ENCODE assay signal across 8 cellular contexts in the genomic region with DNA sequence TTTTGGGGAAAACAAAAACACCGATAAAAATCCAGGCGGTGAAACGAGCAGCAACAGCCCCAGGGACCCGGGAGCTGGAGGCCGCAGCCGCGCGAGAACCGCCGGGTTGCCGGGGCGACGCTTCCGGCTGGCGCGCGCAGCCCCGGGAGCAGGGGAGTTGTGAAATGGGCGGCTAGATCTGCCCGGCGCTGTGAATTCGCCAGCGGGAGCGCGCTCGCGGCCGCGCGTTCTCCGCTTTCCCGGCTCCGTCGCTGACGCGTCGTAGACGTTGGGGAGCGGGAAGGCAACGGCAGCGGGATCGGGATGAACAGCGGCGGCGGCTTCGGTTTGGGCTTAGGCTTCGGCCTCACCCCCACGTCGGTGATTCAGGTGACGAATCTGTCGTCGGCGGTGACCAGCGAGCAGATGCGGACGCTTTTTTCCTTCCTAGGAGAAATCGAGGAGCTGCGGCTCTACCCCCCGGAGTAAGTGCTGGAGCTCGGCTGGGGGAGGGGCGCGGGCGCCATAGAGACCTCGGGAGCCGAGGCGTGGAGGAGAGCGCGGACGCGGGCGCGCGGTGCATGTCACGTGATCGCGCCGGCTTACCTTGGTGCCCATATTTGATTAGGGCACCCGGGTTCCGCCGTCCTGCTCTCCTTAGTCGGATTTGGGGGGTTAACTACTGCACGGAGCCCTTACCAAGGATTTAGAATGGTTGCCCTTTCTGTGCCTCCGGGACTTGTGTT. TPM values are rescaled to one million over a fixed set of nuclear protein-coding genes. Genes with fewer than 3 reads are reported as not detected.
A peak's percentile ranks its signal among the peaks of the same experiment; 100 is the strongest.
DNase-seq lines count a peak whose midpoint lies in the region; ATAC-seq, FAIRE-seq and TF ChIP-seq lines count a peak whose summit lies in the region.

A gene with protein sequence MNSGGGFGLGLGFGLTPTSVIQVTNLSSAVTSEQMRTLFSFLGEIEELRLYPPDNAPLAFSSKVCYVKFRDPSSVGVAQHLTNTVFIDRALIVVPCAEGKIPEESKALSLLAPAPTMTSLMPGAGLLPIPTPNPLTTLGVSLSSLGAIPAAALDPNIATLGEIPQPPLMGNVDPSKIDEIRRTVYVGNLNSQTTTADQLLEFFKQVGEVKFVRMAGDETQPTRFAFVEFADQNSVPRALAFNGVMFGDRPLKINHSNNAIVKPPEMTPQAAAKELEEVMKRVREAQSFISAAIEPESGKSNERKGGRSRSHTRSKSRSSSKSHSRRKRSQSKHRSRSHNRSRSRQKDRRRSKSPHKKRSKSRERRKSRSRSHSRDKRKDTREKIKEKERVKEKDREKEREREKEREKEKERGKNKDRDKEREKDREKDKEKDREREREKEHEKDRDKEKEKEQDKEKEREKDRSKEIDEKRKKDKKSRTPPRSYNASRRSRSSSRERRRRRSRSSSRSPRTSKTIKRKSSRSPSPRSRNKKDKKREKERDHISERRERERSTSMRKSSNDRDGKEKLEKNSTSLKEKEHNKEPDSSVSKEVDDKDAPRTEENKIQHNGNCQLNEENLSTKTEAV (plus strand): TSS at position 227 of the 725 bp plus-strand sequence. CDS start 77 bp downstream, at position 304.

- peak; percentile 88 for ATAC-seq in GM21786 (IDR thresholded peaks at IDR 0.05; ENCODE audit: unreplicated experiment)
- peak; percentile 90 to 91 for ATAC-seq in activated T-cell treated with anti-CD3 and anti-CD28 coated beads, Interleukin-2, amount 50 U/mL, for 72 hours (replicated peaks in 1 of 2)

- peaks cover 47% of the 10 kb centered on the region for H3K79me2 ChIP-seq in KMS-11 (ENCODE audit: insufficient read depth, low read depth)

- peaks cover 1 to 2% of the 10 kb centered on the region in 2 donors for H3K36me3 Mint-ChIP-seq in activated T-cell treated with anti-CD3 and anti-CD28 coated beads, Interleukin-2, amount 50 U/mL, for 72 hours (ENCODE audit: insufficient read depth in 2 of 2)

- peaks cover 43% of the 10 kb centered on the region for H3K4me1 Mint-ChIP-seq in activated T-cell treated with anti-CD3 and anti-CD28 coated beads, Interleukin-2, amount 50 U/mL, for 72 hours (ENCODE audit: low read depth)

- H3K36me3 ChIP-seq in KMS-11 (ENCODE audit: insufficient read depth) (no peaks in the 10 kb centered on the region), esophagus muscularis mucosa (no peaks in the 10 kb centered on the region), muscle layer of duodenum (ENCODE audit: control insufficient read depth in 1 of 2, insufficient read depth in 2 of 2, low read length in 2 of 2) (no peaks in the 10 kb centered on the region)

- H3K9ac ChIP-seq in KMS-11, result peak within 1 kb of the TSS; percentile 92

- H3K9me3 ChIP-seq in esophagus muscularis mucosa, result no peaks in the 10 kb centered on the region
- H3K9me3 ChIP-seq in muscle layer of duodenum (ENCODE audit: control insufficient read depth in 1 of 2, low read length in 2 of 2), result no peaks in the 10 kb centered on the region

- H3K4me3 ChIP-seq in KMS-11 (IDR thresholded peaks at IDR 0.05; ENCODE audit: insufficient read depth, low read depth, low read length), result no peak within 1 kb of the TSS
- peak within 1 kb of the TSS; percentile 74 to 87 (median 84) for H3K4me3 ChIP-seq in esophagus muscularis mucosa
- peak within 1 kb of the TSS; percentile 69 to 100 for H3K4me3 ChIP-seq in muscle layer of duodenum (ENCODE audit: low read depth in 1 of 2, low read length in 2 of 2)

- peaks cover 4% of the 10 kb centered on the region; the same call in 1 of the 2 replicates for H4K20me1 ChIP-seq in KMS-11 (ENCODE audit: insufficient read depth)

- peak within 1 kb of the TSS; percentile 98 for H3K27ac Mint-ChIP-seq in activated T-cell treated with anti-CD3 and anti-CD28 coated beads, Interleukin-2, amount 50 U/mL, for 72 hours

- H3K4me2 ChIP-seq in KMS-11, result peak within 1 kb of the TSS; percentile 99

- no peak for TF ChIP-seq EP300 in esophagus muscularis mucosa (IDR thresholded peaks at IDR 0.05)

- no peak for TF ChIP-seq POLR2A in esophagus muscularis mucosa (IDR thresholded peaks at IDR 0.05; ENCODE audit: low read depth)

- FAIRE-seq in RCC 7860 (lab: Jason Lieb, UNC), result no peak

- TF ChIP-seq CTCF in KMS-11 (conservative IDR thresholded peaks at IDR 0.05; ENCODE audit: low read depth, low read length), result no peak
- TF ChIP-seq CTCF in esophagus muscularis mucosa (IDR thresholded peaks at IDR 0.05), result no peak

- DNase-seq in DMS79 (lab: John Stamatoyannopoulos, UW) (peak; percentile 67), RCC 7860 (ENCODE audit: low spot score) (peak; percentile 66), esophagus muscularis mucosa (ENCODE audit: extremely low spot score) (peak; percentile 98)
- DNase-seq in activated T-cell treated with anti-CD3 and anti-CD28 coated beads, Interleukin-2, amount 50 U/mL, for 72 hours, result peak; percentile 89 to 93
- DNase-seq in stimulated activated CD8-positive, alpha-beta memory T cell treated with anti-CD3 and anti-CD28 coated beads, Interleukin-7, amount 100 ng/mL, for 24 hours (ENCODE audit: low read depth), result peak; percentile 84

- peak within 1 kb of the TSS; percentile 91 for H2AFZ ChIP-seq in KMS-11 (ENCODE audit: low read depth)

- peaks cover 39% of the 10 kb centered on the region for H3K4me1 ChIP-seq in KMS-11 (ENCODE audit: low read depth, poor library complexity, severe bottlenecking)
- peaks cover 23 to 44% (median 43%) of the 10 kb centered on the region in 4 donors for H3K4me1 ChIP-seq in esophagus muscularis mucosa
- H3K4me1 ChIP-seq in muscle layer of duodenum (ENCODE audit: control insufficient read depth in 1 of 2, insufficient read depth in 2 of 2, low read length in 2 of 2), result peaks cover 10 to 24% of the 10 kb centered on the region in 2 donors

- H3K9me3 Mint-ChIP-seq in activated T-cell treated with anti-CD3 and anti-CD28 coated beads, Interleukin-2, amount 50 U/mL, for 72 hours, result no peaks in the 10 kb centered on the region

- H3K27me3 ChIP-seq in KMS-11 (ENCODE audit: insufficient read depth, low read depth) (no peaks in the 10 kb centered on the region), esophagus muscularis mucosa (no peaks in the 10 kb centered on the region), muscle layer of duodenum (ENCODE audit: low read depth, low read length) (no peaks in the 10 kb centered on the region)

- 0% methylated on average over 50 of the region's 83 CpGs for WGBS in esophagus muscularis mucosa

- H3K27me3 Mint-ChIP-seq in activated T-cell treated with anti-CD3 and anti-CD28 coated beads, Interleukin-2, amount 50 U/mL, for 72 hours (ENCODE audit: low read depth), result no peaks in the 10 kb centered on the region

- peak within 1 kb of the TSS; percentile 87 for H3K27ac ChIP-seq in KMS-11
- peak within 1 kb of the TSS; percentile 95 to 99 (median 98) for H3K27ac ChIP-seq in esophagus muscularis mucosa (replicated peaks in 1 of 4)
- peak within 1 kb of the TSS; percentile 98 for H3K27ac ChIP-seq in muscle layer of duodenum (ENCODE audit: low read length)

- intact Hi-C loops in esophagus muscularis mucosa (cut with DNase I), result loop anchor here (2.0 to 5.0 kb wide), 2 partner anchors 219 to 422 kb away; a partner anchor contains a TSS

- H3K4me3 Mint-ChIP-seq in activated T-cell treated with anti-CD3 and anti-CD28 coated beads, Interleukin-2, amount 50 U/mL, for 72 hours, result peak within 1 kb of the TSS; percentile 93 to 99

RNA-seq across cellular contexts. Expression of the gene that starts here (rescaled TPM):
- total RNA-seq in activated T-cell treated with anti-CD3 and anti-CD28 coated beads, Interleukin-2, amount 50 U/mL, for 72 hours, result 10 to 100 TPM; 63.1 to 76.7 TPM
- 10 to 100 TPM; 29.9 to 51.9 (median 44.9) TPM for total RNA-seq in esophagus muscularis mucosa
